ENCODE assay signal across 17 cellular contexts in genomic region chr7:16063691-16064090, GRCh38.
DNase-seq lines count a peak whose midpoint lies in the region; ATAC-seq, FAIRE-seq and TF ChIP-seq lines count a peak whose summit lies in the region.
"Had no signal": no experiment of that assay in that cellular context is flagged by ENCODE, and none has a peak within 500 bp of the region (broad histone marks: within the 10 kb centered on the region; RNA-seq: fewer than 3 reads in every experiment).

No MANE protein-coding gene starts in this region.

- H3K14ac ChIP-seq in mesenchymal stem cell (ENCODE audit: low read length in 2 of 2), result no peak overlapping the region

- no peaks in the 10 kb centered on the region for H3K9me3 Mint-ChIP-seq in GM23338

- no peak overlapping the region for H3K4ac ChIP-seq in mesenchymal stem cell (ENCODE audit: low read depth in 1 of 2, low read length in 2 of 2)

- intact Hi-C loops in A673 (cut with micrococcal nuclease; ENCODE audit: unreplicated experiment), result no loop called here

- no peak overlapping the region for H2BK15ac ChIP-seq in mesenchymal stem cell (ENCODE audit: low read depth, poor library complexity, severe bottlenecking)

- no peaks in the 10 kb centered on the region for H3K9me3 ChIP-seq in A673 (ENCODE audit: low read depth, low read length, poor library complexity, severe bottlenecking)
- no peaks in the 10 kb centered on the region for H3K9me3 ChIP-seq in mesenchymal stem cell (ENCODE audit: control insufficient read depth, low read length)

- H3K79me1 ChIP-seq in mesenchymal stem cell (replicated peaks; ENCODE audit: low read length, poor library complexity, severe bottlenecking), result no peaks in the 10 kb centered on the region

- H3K9me2 ChIP-seq in GM23338 (ENCODE audit: insufficient read depth), result no peaks in the 10 kb centered on the region; the same call in 1 of the 2 replicates

- no peaks in the 10 kb centered on the region for H3F3A ChIP-seq in GM23338 (replicated peaks; ENCODE audit: low read depth)

- H3K4me1 Mint-ChIP-seq in GM23338, result peaks cover 20% of the 10 kb centered on the region; the same call in 2 of the 3 replicates

- POLR2A ChIA-PET in A673 (lab: Charles Lee; ENCODE audit: low non-redundant PET), result no interaction called here

- H3K36me3 ChIP-seq in A673 (ENCODE audit: insufficient read depth, low read length, poor library complexity, severe bottlenecking) (no peaks in the 10 kb centered on the region), GM23338 (ENCODE audit: insufficient read depth) (no peaks in the 10 kb centered on the region), mesenchymal stem cell (ENCODE audit: control insufficient read depth in 1 of 2, insufficient read depth in 2 of 2, low read depth in 1 of 2, low read length in 2 of 2) (no peaks in the 10 kb centered on the region)

- H2AK5ac ChIP-seq in mesenchymal stem cell (ENCODE audit: low read length, severe bottlenecking), result no peak overlapping the region

- H2AFZ ChIP-seq in GM23338, result 0 out of 2 replicates have a peak overlapping the region, but pooled peaks have one; percentile 53
- no peak overlapping the region for H2AFZ ChIP-seq in mesenchymal stem cell (ENCODE audit: low read depth, low read length)

- H3K23ac ChIP-seq in mesenchymal stem cell (ENCODE audit: low read length in 2 of 2), result no peak overlapping the region

- H3K4me2 ChIP-seq in GM23338 (no peak overlapping the region), mesenchymal stem cell (ENCODE audit: low read length, poor library complexity, severe bottlenecking) (no peak overlapping the region)

- CTCF ChIA-PET in A673 (lab: Charles Lee), result no interaction called here

- no peak overlapping the region for H3K4me3 ChIP-seq in A673 (ENCODE audit: low read depth, low read length, poor library complexity, severe bottlenecking)
- no peak overlapping the region for H3K4me3 ChIP-seq in GM23338
- H3K4me3 ChIP-seq in mesenchymal stem cell (ENCODE audit: insufficient read depth in 1 of 2, low read depth in 1 of 2, low read length in 2 of 2), result peak overlapping the region in 1 of 2 experiments; percentile 5

- DNase-seq in A673 (ENCODE audit: low spot score) (peak; percentile 58), GM23338 (ENCODE audit: low spot score) (no peak), mesenchymal stem cell (no peak), H4 (ENCODE audit: low spot score) (no peak), NCI-H1436 treated with DMSO at 0.1 percent for 48 hours (lab: John Stamatoyannopoulos, UW) (no peak), DMS79 (lab: John Stamatoyannopoulos, UW) (no peak)
- DNase-seq: ACHN; activated CD8-positive, alpha-beta memory T cell treated with anti-CD3 and anti-CD28 coated beads, Interleukin-2, amount 10 ng/mL, durations not matched to agents 7 days and 5 days; activated gamma-delta T cell treated with Interleukin-2 at 50 U/mL for 16 hours; Calu3; effector CD8-positive, alpha-beta T cell; islet precursor cell; NCI-H526 treated with DMSO at 0.1 percent for 48 hours; T-helper 2 cell had no signal

- H3K27ac Mint-ChIP-seq in GM23338, result no peak overlapping the region
- H3K27ac Mint-ChIP-seq: activated CD8-positive, alpha-beta memory T cell treated with anti-CD3 and anti-CD28 coated beads, Interleukin-2, amount 10 ng/mL, durations not matched to agents 7 days and 5 days had no signal

- no peak for ATAC-seq in GM23338
- no peak for ATAC-seq in HG03108 (IDR thresholded peaks at IDR 0.05; ENCODE audit: unreplicated experiment)
- ATAC-seq: activated CD4-positive, CD25-positive, alpha-beta regulatory T cell treated with anti-CD3 and anti-CD28 coated beads, Interleukin-2, amount 50 U/mL, for 24 hours; activated CD8-positive, alpha-beta memory T cell treated with anti-CD3 and anti-CD28 coated beads, Interleukin-2, amount 10 ng/mL, durations not matched to agents 7 days and 5 days had no signal

- no peak overlapping the region for H2BK5ac ChIP-seq in mesenchymal stem cell (ENCODE audit: low read depth, low read length, poor library complexity, severe bottlenecking)

- H3K4me1 ChIP-seq in A673 (ENCODE audit: insufficient read depth, low read length, poor library complexity, severe bottlenecking) (peaks cover 24% of the 10 kb centered on the region), GM23338 (ENCODE audit: insufficient read depth) (peaks cover 8% of the 10 kb centered on the region), mesenchymal stem cell (ENCODE audit: control insufficient read depth, insufficient read depth, low read depth, low read length) (peaks cover 2% of the 10 kb centered on the region)

- H4K20me1 ChIP-seq in GM23338 (replicated peaks; ENCODE audit: insufficient read depth), result no peaks in the 10 kb centered on the region

- H3K4me3 Mint-ChIP-seq in GM23338, result no peak overlapping the region
- H3K4me3 Mint-ChIP-seq: activated CD8-positive, alpha-beta memory T cell treated with anti-CD3 and anti-CD28 coated beads, Interleukin-2, amount 10 ng/mL, durations not matched to agents 7 days and 5 days had no signal

- no peaks in the 10 kb centered on the region for H3K36me3 Mint-ChIP-seq in GM23338 (ENCODE audit: low read depth)
- H3K36me3 Mint-ChIP-seq: activated CD8-positive, alpha-beta memory T cell treated with anti-CD3 and anti-CD28 coated beads, Interleukin-2, amount 10 ng/mL, durations not matched to agents 7 days and 5 days had no signal

- H2BK12ac ChIP-seq in mesenchymal stem cell (ENCODE audit: low read length in 2 of 2), result no peak overlapping the region

- H2BK120ac ChIP-seq in mesenchymal stem cell (ENCODE audit: low read depth, low read length), result no peak overlapping the region

- no peak overlapping the region for H4K8ac ChIP-seq in mesenchymal stem cell (ENCODE audit: low read length)

- peak; percentile 96 for FAIRE-seq in endometrium (lab: Jason Lieb, UNC)

- no peak overlapping the region for H4K91ac ChIP-seq in mesenchymal stem cell (ENCODE audit: low read length)

- H3K27ac ChIP-seq in A673 (ENCODE audit: low read depth, low read length, poor library complexity, severe bottlenecking) (no peak overlapping the region), GM23338 (ENCODE audit: low read depth) (no peak overlapping the region), mesenchymal stem cell (ENCODE audit: low read length, poor library complexity, severe bottlenecking) (no peak overlapping the region)

- no peaks in the 10 kb centered on the region for H3K79me2 ChIP-seq in GM23338 (replicated peaks; ENCODE audit: insufficient read depth)

- BruUV-seq in A673 (replicated peaks; lab: Mats Ljungman, UMichigan), result no TSS peak

- peak overlapping the region; percentile 62 for H3K9ac ChIP-seq in mesenchymal stem cell (ENCODE audit: low read length)

- TF ChIP-seq CTCF in A673 (conservative IDR thresholded peaks at IDR 0.05; ENCODE audit: low read depth, low read length) (no peak), GM23338 (conservative IDR thresholded peaks at IDR 0.05; ENCODE audit: low read depth in 2 of 2) (no peak)

- no peak overlapping the region for H3K18ac ChIP-seq in mesenchymal stem cell (ENCODE audit: low read depth in 1 of 2, low read length in 2 of 2)

- H3K27me3 ChIP-seq in A673 (replicated peaks; ENCODE audit: insufficient read depth, low read depth, low read length, poor library complexity) (peaks cover 86% of the 10 kb centered on the region), GM23338 (ENCODE audit: insufficient read depth) (no peaks in the 10 kb centered on the region), mesenchymal stem cell (ENCODE audit: control insufficient read depth in 1 of 2, insufficient read depth in 1 of 2, low read length in 2 of 2) (no peaks in the 10 kb centered on the region)

- no peaks in the 10 kb centered on the region for H3K27me3 Mint-ChIP-seq in GM23338 (ENCODE audit: insufficient read depth, low read depth, poor library complexity)
- H3K27me3 Mint-ChIP-seq: activated CD8-positive, alpha-beta memory T cell treated with anti-CD3 and anti-CD28 coated beads, Interleukin-2, amount 10 ng/mL, durations not matched to agents 7 days and 5 days had no signal

- WGBS in mesenchymal stem cell, result 86% methylated on average over 5 of the region's 5 CpGs
